ENCODE assay signal across 2 cellular contexts in the genomic region with DNA sequence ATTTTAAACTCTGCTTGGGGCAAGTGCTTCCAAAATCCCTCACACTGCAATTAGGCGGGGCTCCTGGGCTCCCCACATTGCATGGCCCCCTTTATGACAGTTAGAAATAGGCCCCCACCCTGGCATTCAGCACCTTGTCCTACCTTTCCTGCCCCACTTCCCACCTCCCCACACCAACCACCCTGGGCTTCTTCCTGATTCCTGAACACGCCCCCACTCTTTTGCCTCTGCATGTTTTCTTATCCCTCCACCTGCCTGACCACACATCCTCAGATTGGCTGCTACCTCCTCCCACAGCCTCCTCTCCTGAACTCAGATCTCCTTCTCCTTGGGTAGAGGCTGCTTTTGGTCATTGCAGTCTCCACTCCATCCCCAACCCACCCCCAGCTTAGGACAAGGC.
TF ChIP-seq lines count a peak whose summit lies in the region.

No MANE protein-coding gene starts in this region.

TF ChIP-seq in A549, 52 proteins besides CTCF, POLR2A, EP300 and RAD21:
- TF ChIP-seq ZC3H11A (IDR thresholded peaks at IDR 0.05), result no peak
- TF ChIP-seq SMC3 (IDR thresholded peaks at IDR 0.05), result no peak
- no peak for TF ChIP-seq HOXB5 (CRISPR knock-in tag; IDR thresholded peaks at IDR 0.05)
- TF ChIP-seq, protein P1, sequence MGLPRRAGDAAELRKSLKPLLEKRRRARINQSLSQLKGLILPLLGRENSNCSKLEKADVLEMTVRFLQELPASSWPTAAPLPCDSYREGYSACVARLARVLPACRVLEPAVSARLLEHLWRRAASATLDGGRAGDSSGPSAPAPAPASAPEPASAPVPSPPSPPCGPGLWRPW (IDR thresholded peaks at IDR 0.05), result no peak
- no peak for TF ChIP-seq MYC (IDR thresholded peaks at IDR 0.05; ENCODE audit: borderline replicate concordance, low read length)
- no peak for TF ChIP-seq RCOR1 (IDR thresholded peaks at IDR 0.05; ENCODE audit: low read depth, low read length)
- no peak for TF ChIP-seq CBX2 (IDR thresholded peaks at IDR 0.05; ENCODE audit: borderline replicate concordance, low read depth)
- no peak for TF ChIP-seq JUN (IDR thresholded peaks at IDR 0.05)
- TF ChIP-seq FOXS1 (CRISPR knock-in tag; IDR thresholded peaks at IDR 0.05), result no peak
- no peak for TF ChIP-seq HDAC2 (IDR thresholded peaks at IDR 0.05)
- no peak for TF ChIP-seq MAZ (IDR thresholded peaks at IDR 0.05; ENCODE audit: borderline replicate concordance, low read depth, low read length)
- TF ChIP-seq NFE2L2 (conservative IDR thresholded peaks at IDR 0.05; ENCODE audit: low read length), result no peak
- no peak for TF ChIP-seq BCL3 (IDR thresholded peaks at IDR 0.05)
- TF ChIP-seq KDM5A (IDR thresholded peaks at IDR 0.05), result no peak
TF ChIP-seq in A549: peak in this region for 0.

TF ChIP-seq in GM23338, 12 proteins besides CTCF, POLR2A, EP300 and RAD21:
- no peak for TF ChIP-seq JUNB (IDR thresholded peaks at IDR 0.05; ENCODE audit: unreplicated experiment)
- no peak for TF ChIP-seq ETS1 (IDR thresholded peaks at IDR 0.05)
- no peak for TF ChIP-seq NANOG (IDR thresholded peaks at IDR 0.05; ENCODE audit: borderline replicate concordance)
